Comparison of ENCODE assay signal across 19 cellular contexts in the genomic region with DNA sequence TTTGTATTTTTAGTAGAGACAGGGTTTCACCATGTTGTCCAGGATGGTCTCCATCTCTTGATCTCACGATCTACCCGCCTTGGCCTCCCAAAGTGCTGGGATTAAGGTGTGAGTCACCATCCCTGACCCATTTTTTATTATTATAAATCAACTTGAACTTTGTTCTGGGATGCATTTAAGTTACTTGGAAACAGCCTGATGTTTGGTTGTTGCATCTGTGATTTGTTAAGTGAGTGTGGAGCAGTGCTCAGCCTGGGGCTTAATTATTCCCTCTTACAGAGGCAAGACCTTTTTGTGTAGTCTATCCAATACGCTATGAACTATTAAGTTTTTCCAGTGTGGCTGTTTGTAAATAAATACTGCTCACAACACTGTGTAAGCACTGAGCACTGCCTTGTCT. TPM values are rescaled to one million over a fixed set of nuclear protein-coding genes. Genes with fewer than 3 reads are reported as not detected.
DNase-seq lines count a peak whose midpoint lies in the region; ATAC-seq, FAIRE-seq and TF ChIP-seq lines count a peak whose summit lies in the region.
"Had no signal": no experiment of that assay in that cellular context is flagged by ENCODE, and none has a peak within 500 bp of the region (broad histone marks: within the 10 kb centered on the region; RNA-seq: fewer than 3 reads in every experiment).

No MANE protein-coding gene starts in this region.

- no peak overlapping the region for H3K56ac ChIP-seq in H1 (replicated peaks; ENCODE audit: insufficient read length, low read depth, low read length)

- H4K20me1 ChIP-seq in H1 (replicated peaks in 1 of 2; ENCODE audit: control insufficient read depth in 1 of 2, insufficient read depth in 2 of 2, low read length in 2 of 2), result peaks cover 3 to 4% of the 10 kb centered on the region in 2 experiments

- no peak overlapping the region for H2BK20ac ChIP-seq in H1 (ENCODE audit: low read length)

- ATAC-seq in mucosa of descending colon (peak; percentile 64), GM19455 (IDR thresholded peaks at IDR 0.05; ENCODE audit: unreplicated experiment) (no peak), HG02571 (IDR thresholded peaks at IDR 0.05; ENCODE audit: unreplicated experiment) (no peak)

- H3K9ac ChIP-seq in H1 (replicated peaks in 1 of 4; ENCODE audit: extremely low read depth in 1 of 4, low read depth in 3 of 4, low read length in 3 of 4), result no peak overlapping the region

- CTCF ChIA-PET in H1 (lab: Charles Lee; ENCODE audit: partially characterized antibody) (interaction anchor here (0.8 to 2.3 kb wide), 6 partner anchors 13 to 97 kb away, joined by 3 to 8 read pairs (median 3); no protein-coding TSS in a partner anchor), RWPE1 (lab: Yijun Ruan, JAX) (no interaction called here)

- TF ChIP-seq RAD21 in H1 (IDR thresholded peaks at IDR 0.05 in 1 of 2, conservative IDR thresholded peaks at IDR 0.05 in 1 of 2; ENCODE audit: low read depth in 2 of 2, low read length in 2 of 2), result no peak

- H2BK12ac ChIP-seq in H1 (ENCODE audit: low read depth, low read length), result no peak overlapping the region

- H3K36me3 ChIP-seq in H1 (ENCODE audit: control insufficient read depth in 2 of 4, insufficient read depth in 4 of 4, low read length in 3 of 4) (peaks cover 0 to 35% (median 3%) of the 10 kb centered on the region in 4 experiments; a peak in 4 of 8 replicates), mucosa of descending colon (ENCODE audit: low read depth) (no peaks in the 10 kb centered on the region)

- intact Hi-C loops in mucosa of descending colon (cut with DNase I, micrococcal nuclease), result no loop called here

- peak overlapping the region; percentile 10 for H2BK120ac ChIP-seq in H1 (replicated peaks; ENCODE audit: low read depth, low read length)

- no peak overlapping the region for H4K8ac ChIP-seq in H1 (ENCODE audit: extremely low read depth, insufficient read depth, low read length)

- H3K9me3 ChIP-seq in H1 (ENCODE audit: insufficient read depth in 2 of 2, low read depth in 1 of 2, low read length in 1 of 2) (no peaks in the 10 kb centered on the region; a peak in 1 of 4 replicates), mucosa of descending colon (no peaks in the 10 kb centered on the region)
- H3K9me3 ChIP-seq: SJCRH30 had no signal

- peaks cover 0 to 4% (median 0%) of the 10 kb centered on the region in 4 experiments; a peak in 1 of 7 replicates for H3K4me1 ChIP-seq in H1 (replicated peaks in 1 of 4; ENCODE audit: control insufficient read depth in 3 of 4, insufficient read depth in 4 of 4, low read length in 3 of 4)
- H3K4me1 ChIP-seq in mucosa of descending colon (ENCODE audit: low read depth), result peaks cover 17% of the 10 kb centered on the region

- no peak overlapping the region; the same call in 1 of the 2 replicates for H2BK5ac ChIP-seq in H1 (ENCODE audit: low read depth, low read length)

- H3K27ac ChIP-seq in H1 (ENCODE audit: low read depth, low read length) (no peak overlapping the region), RWPE1 (no peak overlapping the region)
- H3K27ac ChIP-seq: 22Rv1, HL-60 had no signal

- no peak overlapping the region for H4K91ac ChIP-seq in H1 (replicated peaks; ENCODE audit: insufficient read length, low read length)

- TF ChIP-seq POLR2A in H1 (IDR thresholded peaks at IDR 0.05; ENCODE audit: control extremely low read depth in 1 of 2, low read depth in 2 of 2, low read length in 2 of 2), result no peak

- no peak overlapping the region for H3K14ac ChIP-seq in H1 (ENCODE audit: insufficient read length)

- no peak overlapping the region for H3K4me2 ChIP-seq in H1 (ENCODE audit: insufficient read depth in 1 of 2, low read depth in 2 of 2, low read length in 2 of 2)

- H3K79me2 ChIP-seq in H1 (ENCODE audit: control insufficient read depth in 1 of 2, insufficient read depth in 2 of 2, low read length in 2 of 2), result peaks cover 11 to 78% of the 10 kb centered on the region in 2 experiments

- H3K23me2 ChIP-seq in H1 (ENCODE audit: low read depth, low read length), result no peaks in the 10 kb centered on the region

- DNase-seq in AG10803 (ENCODE audit: low read depth), result peak; percentile 18
- peak; percentile 49 for DNase-seq in M059J (ENCODE audit: low read depth)
- no peak for DNase-seq in H1 (ENCODE audit: low read depth in 1 of 2, low spot score in 2 of 2)
- no peak for DNase-seq in mucosa of descending colon
- DNase-seq in RWPE1 (ENCODE audit: low spot score), result no peak
- no peak for DNase-seq in DMS153 (lab: John Stamatoyannopoulos, UW)
- DNase-seq: Calu3; CD4-positive, alpha-beta memory T cell; H9; NCI-H1417 treated with DMSO at 0.1 percent for 48 hours; NCI-H1930; NCI-H446; SJCRH30 had no signal

- no peak overlapping the region for H3K23ac ChIP-seq in H1 (ENCODE audit: insufficient read length)

- TF ChIP-seq EP300 in H1 (IDR thresholded peaks at IDR 0.05; ENCODE audit: borderline replicate concordance in 1 of 2, low read depth in 2 of 2, low read length in 2 of 2), result no peak

- POLR2A ChIA-PET in H1 (lab: Charles Lee; ENCODE audit: partially characterized antibody) (interaction anchor here (0.6 to 1.9 kb wide), 3 partner anchors 10 to 125 kb away, joined by 3 to 8 read pairs (median 6); no protein-coding TSS in a partner anchor), RWPE1 (lab: Yijun Ruan, JAX; ENCODE audit: low non-redundant PET) (no interaction called here)

- H2AFZ ChIP-seq in H1 (ENCODE audit: low read length), result no peak overlapping the region

- H4K5ac ChIP-seq in H1 (ENCODE audit: insufficient read length, low read depth, low read length), result no peak overlapping the region

- H3K4me3 ChIP-seq in AG10803 (ENCODE audit: low read length) (no peak overlapping the region), H1 (ENCODE audit: extremely low read depth in 1 of 4, insufficient read depth in 2 of 4, low read depth in 3 of 4, low read length in 4 of 4) (no peak overlapping the region), mucosa of descending colon (no peak overlapping the region)
- H3K4me3 ChIP-seq: SJCRH30 had no signal

- H3K18ac ChIP-seq in H1 (ENCODE audit: extremely low read depth, low read length), result no peak overlapping the region

- no peak for TF ChIP-seq CTCF in AG10803 (conservative IDR thresholded peaks at IDR 0.05; ENCODE audit: low read length)
- TF ChIP-seq CTCF in H1 (IDR thresholded peaks at IDR 0.05; ENCODE audit: control extremely low read depth in 1 of 3, insufficient read depth in 1 of 3, low read depth in 1 of 3, low read length in 3 of 3), result no peak
- no peak for TF ChIP-seq CTCF in mucosa of descending colon (IDR thresholded peaks at IDR 0.05)
- no peak for TF ChIP-seq CTCF in RWPE1 (conservative IDR thresholded peaks at IDR 0.05; ENCODE audit: low read depth)

- H2BK15ac ChIP-seq in H1 (ENCODE audit: low read length), result no peak overlapping the region

- H3K27me3 ChIP-seq in H1 (replicated peaks in 1 of 4; ENCODE audit: control insufficient read depth in 3 of 4, extremely low read depth in 1 of 4, insufficient read depth in 3 of 4, low read length in 3 of 4), result no peaks in the 10 kb centered on the region
- H3K27me3 ChIP-seq: SJCRH30 had no signal

- FAIRE-seq in H1 (lab: Jason Lieb, UNC), result no peak
- FAIRE-seq: GM12891, HTR-8/SVneo had no signal

- no peak overlapping the region for H3K4ac ChIP-seq in H1 (replicated peaks; ENCODE audit: insufficient read length, low read depth, low read length)

- WGBS in H1 (ENCODE audit: extremely low coverage in 1 of 2, insufficient coverage in 1 of 2, insufficient read length in 1 of 2, insufficient replicate concordance in 2 of 2, low coverage in 1 of 2, low lambda C conversion rate in 2 of 2, missing lambda C conversion rate in 1 of 2), 2 experiments, result 91% methylated on average over 3 of the region's 3 CpGs; no CpG with 5 or more reads in 1 of the 2 experiments

- no peaks in the 10 kb centered on the region; the same call in 1 of the 2 replicates for H3K79me1 ChIP-seq in H1 (ENCODE audit: low read depth, low read length)

- no peak overlapping the region for H2AK5ac ChIP-seq in H1 (ENCODE audit: low read depth, low read length)

TF ChIP-seq in H1, 55 proteins besides CTCF, POLR2A, EP300 and RAD21:
- TF ChIP-seq NANOG (IDR thresholded peaks at IDR 0.05; ENCODE audit: insufficient read depth, low read depth, low read length, poor library complexity, severe bottlenecking), result no peak
TF ChIP-seq in H1: peak in this region for 0.

RNA-seq across cellular contexts. Expression of a gene that starts 32.6 kb away (rescaled TPM):
- total RNA-seq in M059J (2014; rRNA removed; shearing (Covaris generic)), result 14.6 and 25.0 TPM in 2 replicates
- total RNA-seq in H1 (2021; fragmentation: NEBNext Ultra II Directional; extraction: Animal tissue kit (Norgen Biotek cat#: 25700)), result 184 and 197 TPM in 2 replicates
- polyA plus RNA-seq in H1 (2011; rRNA removed), result 106 and 125 TPM in 2 replicates
- polyA plus RNA-seq in H1 (2011; cell fraction: cytosol; rRNA removed), result 153 TPM
- polyA plus RNA-seq in H1 (2011; cell fraction: nucleus; rRNA removed), result 79.8 TPM
- polyA plus RNA-seq in H1 (2012, experiment 1 of 2), result 146 to 179 TPM (median 156 TPM) in 4 replicates
- polyA plus RNA-seq in H1 (2012, experiment 2 of 2), result 33.2 TPM
- polyA plus RNA-seq in H1 (2013, experiment 1 of 2), result 117 TPM
- polyA plus RNA-seq in H1 (2013, experiment 2 of 2), result 125 TPM
- 124 and 135 TPM in 2 replicates for polyA minus RNA-seq in H1 (2011; rRNA and poly(A)+ RNA removed)
- polyA minus RNA-seq in H1 (2011; cell fraction: cytosol; rRNA and poly(A)+ RNA removed), result 72.2 TPM
- polyA minus RNA-seq in H1 (2011; cell fraction: nucleus; rRNA and poly(A)+ RNA removed), result 120 TPM
- total RNA-seq in mucosa of descending colon, result 10 to 100 TPM; 44.8 to 58.9 (median 52.8) TPM

Comparison
In these comparisons a context has a peak if more than half of its experiments do, and no peak if none do; other contexts are left out.
1. DNase-seq: peak in AG10803 (single experiment) and M059J (single experiment); none in H1 (0 of 2), mucosa of descending colon (0 of 3), RWPE1 (single experiment) and DMS153 (single experiment).